Comparison of ENCODE assay signal across 16 cellular contexts in genomic region chr10:129517680-129518057, GRCh38.
"Had no signal": no experiment of that assay in that cellular context is flagged by ENCODE, and none has a peak within 500 bp of the region (broad histone marks: within the 10 kb centered on the region; RNA-seq: fewer than 3 reads in every experiment).

No MANE protein-coding gene starts in this region.

- H3K27me3 ChIP-seq: cardiac muscle cell, left lung, right lobe of liver, transverse colon had no signal

- H3K4me3 ChIP-seq: cardiac muscle cell, left lung, psoas muscle, right lobe of liver, transverse colon had no signal

- H3K27ac ChIP-seq: cardiac muscle cell, left lung, psoas muscle, right lobe of liver, transverse colon had no signal

- H3K27ac Mint-ChIP-seq: activated T-helper 2 cell treated with anti-CD3 and anti-CD28 coated beads, Interferon-gamma antibody, Interleukin-2, Interleukin-4, amounts not matched to agents 10 μg/mL and 5 μg/mL and 100 μg/mL, durations not matched to agents 14 hours and 24 hours and 36 hours; nephron had no signal

- H3K4me3 Mint-ChIP-seq: nephron had no signal

- DNase-seq: activated CD4-positive, alpha-beta T cell treated with anti-CD3 and anti-CD28 coated beads, Interleukin-2, amount 50 U/mL, for 1 hour; activated naive CD4-positive, alpha-beta T cell treated with anti-CD3 and anti-CD28 coated beads, Interleukin-2, amount 50 U/mL, for 16 hours; activated T-cell treated with anti-CD3 and anti-CD28 coated beads, Interleukin-2, amount 50 U/mL, for 1 hour; left lung; mammary epithelial cell; occipital lobe; psoas muscle; stimulated activated naive CD4-positive, alpha-beta T cell; SW 1271; transverse colon had no signal

- H3K36me3 ChIP-seq: cardiac muscle cell, left lung, right lobe of liver, transverse colon had no signal

- ATAC-seq: activated CD4-positive, CD25-positive, alpha-beta regulatory T cell treated with anti-CD3 and anti-CD28 coated beads, Interleukin-2, amount 50 U/mL, for 24 hours; esophagus mucosa; left lung; psoas muscle; right lobe of liver had no signal

- H3K4me1 ChIP-seq: left lung, psoas muscle, right lobe of liver, transverse colon had no signal

- H3K9me3 ChIP-seq: left lung, psoas muscle, right lobe of liver, transverse colon had no signal
